9 cellular contexts compared by ENCODE assay signal in the genomic region with DNA sequence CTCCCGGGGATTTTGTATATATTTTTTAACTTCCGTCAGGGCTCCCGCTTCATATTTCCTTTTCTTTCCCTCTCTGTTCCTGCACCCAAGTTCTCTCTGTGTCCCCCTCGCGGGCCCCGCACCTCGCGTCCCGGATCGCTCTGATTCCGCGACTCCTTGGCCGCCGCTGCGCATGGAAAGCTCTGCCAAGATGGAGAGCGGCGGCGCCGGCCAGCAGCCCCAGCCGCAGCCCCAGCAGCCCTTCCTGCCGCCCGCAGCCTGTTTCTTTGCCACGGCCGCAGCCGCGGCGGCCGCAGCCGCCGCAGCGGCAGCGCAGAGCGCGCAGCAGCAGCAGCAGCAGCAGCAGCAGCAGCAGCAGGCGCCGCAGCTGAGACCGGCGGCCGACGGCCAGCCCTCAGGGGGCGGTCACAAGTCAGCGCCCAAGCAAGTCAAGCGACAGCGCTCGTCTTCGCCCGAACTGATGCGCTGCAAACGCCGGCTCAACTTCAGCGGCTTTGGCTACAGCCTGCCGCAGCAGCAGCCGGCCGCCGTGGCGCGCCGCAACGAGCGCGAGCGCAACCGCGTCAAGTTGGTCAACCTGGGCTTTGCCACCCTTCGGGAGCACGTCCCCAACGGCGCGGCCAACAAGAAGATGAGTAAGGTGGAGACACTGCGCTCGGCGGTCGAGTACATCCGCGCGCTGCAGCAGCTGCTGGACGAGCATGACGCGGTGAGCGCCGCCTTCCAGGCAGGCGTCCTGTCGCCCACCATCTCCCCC. TPM values are rescaled to one million over a fixed set of nuclear protein-coding genes. Genes with fewer than 3 reads are reported as not detected.
DNase-seq lines count a peak whose midpoint lies in the region; ATAC-seq, FAIRE-seq and TF ChIP-seq lines count a peak whose summit lies in the region.
"Had no signal": no experiment of that assay in that cellular context is flagged by ENCODE, and none has a peak within 500 bp of the region (broad histone marks: within the 10 kb centered on the region; RNA-seq: fewer than 3 reads in every experiment).

No MANE protein-coding gene starts in this region.

- intact Hi-C loops in activated naive CD4-positive, alpha-beta T cell treated with anti-CD3 and anti-CD28 coated beads for 36 hours (cut with micrococcal nuclease), result loop anchor here (5.0 kb wide), 1 partner anchor 484 kb away; no protein-coding TSS in a partner anchor
- intact Hi-C loops in esophagus squamous epithelium (cut with DNase I) (no loop called here), pancreas (cut with DNase I) (no loop called here), lower leg skin (cut with DNase I; ENCODE audit: low total_unique reads) (loop anchor here (10.0 kb wide), 1 partner anchor 573 kb away; no protein-coding TSS in a partner anchor)

- H3K9me3 Mint-ChIP-seq in activated naive CD4-positive, alpha-beta T cell treated with anti-CD3 and anti-CD28 coated beads for 36 hours, result no peaks in the 10 kb centered on the region
- H3K9me3 Mint-ChIP-seq in H9, result peaks cover 3% of the 10 kb centered on the region in 2 experiments

- ATAC-seq in pancreas, result peak; percentile 32 to 43 (median 37)

- no peaks in the 10 kb centered on the region for H4K20me1 ChIP-seq in H9 (ENCODE audit: control insufficient read depth, insufficient read depth, insufficient read length)

- H3K14ac ChIP-seq in H9 (ENCODE audit: insufficient read depth, low read length), result no peak overlapping the region

- TF ChIP-seq CTCF in H9 (conservative IDR thresholded peaks at IDR 0.05) (no peak; the same call in 2 of the 3 replicates), esophagus squamous epithelium (IDR thresholded peaks at IDR 0.05) (no peak), pancreas (IDR thresholded peaks at IDR 0.05) (no peak), lower leg skin (IDR thresholded peaks at IDR 0.05) (no peak)

- peaks cover 16% of the 10 kb centered on the region for H3K23me2 ChIP-seq in H9 (ENCODE audit: insufficient read length, low read depth, low read length, poor library complexity, severe bottlenecking)

- TF ChIP-seq POLR2A in esophagus squamous epithelium (IDR thresholded peaks at IDR 0.05) (no peak), lower leg skin (IDR thresholded peaks at IDR 0.05) (no peak)

- H3K4ac ChIP-seq in H9 (ENCODE audit: low read depth, low read length), result no peak overlapping the region

- H3T11ph ChIP-seq in H9 (ENCODE audit: low read length), result no peak overlapping the region

- H3K4me1 Mint-ChIP-seq in activated naive CD4-positive, alpha-beta T cell treated with anti-CD3 and anti-CD28 coated beads for 36 hours (ENCODE audit: low read depth), result peaks cover 43% of the 10 kb centered on the region
- H3K4me1 Mint-ChIP-seq in H9, result peaks cover 41 to 64% of the 10 kb centered on the region in 2 experiments

- H3K4me3 Mint-ChIP-seq in activated naive CD4-positive, alpha-beta T cell treated with anti-CD3 and anti-CD28 coated beads for 36 hours, result peak overlapping the region; percentile 66
- H3K4me3 Mint-ChIP-seq in H9, result peak overlapping the region; percentile 66 to 92

- no peak overlapping the region for H3K18ac ChIP-seq in H9 (ENCODE audit: insufficient read length, low read depth, low read length)

- no peak overlapping the region for H3K56ac ChIP-seq in H9 (ENCODE audit: insufficient read length, low read depth, low read length)

- WGBS in H9 (ENCODE audit: extremely low coverage, insufficient read length, low lambda C conversion rate), result no CpG with 5 or more reads among the region's 83 CpGs
- 0 to 8% methylated on average over 19 to 30 of the region's 83 CpGs for WGBS in esophagus squamous epithelium, 2 donors
- 1% methylated on average over 79 to 83 of the region's 83 CpGs for WGBS in pancreas, 2 donors
- 2% methylated on average over 27 to 59 of the region's 83 CpGs for whole genome bisulfite sequencing in lower leg skin, 2 donors

- H3K79me1 ChIP-seq in H9 (ENCODE audit: insufficient read depth, low read depth, low read length, poor library complexity, severe bottlenecking), result no peaks in the 10 kb centered on the region

- H2AK5ac ChIP-seq in H9 (ENCODE audit: insufficient read length, low read length), result no peak overlapping the region

- no peak for DNase-seq in activated naive CD4-positive, alpha-beta T cell treated with anti-CD3 and anti-CD28 coated beads for 36 hours
- DNase-seq in activated naive CD4-positive, alpha-beta T cell (lab: John Stamatoyannopoulos, UW), result no peak
- DNase-seq in H9 (peak; percentile 90), RPMI7951 (ENCODE audit: low read depth) (peak; percentile 8), esophagus squamous epithelium (lab: John Stamatoyannopoulos, UW) (no peak), pancreas (no peak), lower leg skin (ENCODE audit: low spot score in 2 of 2) (no peak), SIG-M5 (lab: John Stamatoyannopoulos, UW) (no peak)

- peaks cover 5% of the 10 kb centered on the region; the same call in 1 of the 2 replicates for H3K4me1 ChIP-seq in H9 (ENCODE audit: insufficient read depth, low read length)
- peaks cover 10 to 34% (median 13%) of the 10 kb centered on the region in 3 donors for H3K4me1 ChIP-seq in esophagus squamous epithelium
- peaks cover 0 to 3% (median 0%) of the 10 kb centered on the region in 3 donors for H3K4me1 ChIP-seq in pancreas

- H2AFZ ChIP-seq in H9 (ENCODE audit: low read length), result no peak overlapping the region

- H2BK15ac ChIP-seq in H9 (ENCODE audit: low read depth, low read length), result no peak overlapping the region

- no peak overlapping the region for H4K91ac ChIP-seq in H9 (ENCODE audit: insufficient read length, low read depth, low read length)

- no peak overlapping the region for H3K27ac ChIP-seq in H9 (ENCODE audit: insufficient read length, low read depth, low read length)
- H3K27ac ChIP-seq in esophagus squamous epithelium, result no peak overlapping the region
- no peak overlapping the region for H3K27ac ChIP-seq in pancreas
- H3K27ac ChIP-seq: epithelial cell of prostate had no signal

- H4K8ac ChIP-seq in H9 (replicated peaks; ENCODE audit: insufficient read length, low read depth, low read length), result no peak overlapping the region

- H3K4me3 ChIP-seq in esophagus squamous epithelium (peak overlapping the region; percentile 16 to 59 (median 30)), pancreas (peak overlapping the region; percentile 0 to 39 (median 13)), lower leg skin (ENCODE audit: low read depth, poor library complexity, severe bottlenecking) (no peak overlapping the region)

- no peak overlapping the region for H2BK120ac ChIP-seq in H9 (ENCODE audit: low read depth, low read length, poor library complexity, severe bottlenecking)

- H3K36me3 ChIP-seq in esophagus squamous epithelium (no peaks in the 10 kb centered on the region), pancreas (no peaks in the 10 kb centered on the region)

- H3K9ac ChIP-seq in H9 (ENCODE audit: extremely low read depth, insufficient read length, low read length), result no peak overlapping the region

- peaks cover 2% of the 10 kb centered on the region for H3K36me3 Mint-ChIP-seq in activated naive CD4-positive, alpha-beta T cell treated with anti-CD3 and anti-CD28 coated beads for 36 hours (ENCODE audit: low read depth)
- peaks cover 0 to 2% (median 1%) of the 10 kb centered on the region in 3 experiments; a peak in 3 of 7 replicates for H3K36me3 Mint-ChIP-seq in H9 (ENCODE audit: insufficient read depth in 1 of 3, low read depth in 3 of 3)

- CTCF ChIA-PET in activated naive CD4-positive, alpha-beta T cell treated with anti-CD3 and anti-CD28 coated beads for 36 hours (lab: Charles Lee), result no interaction called here

- H2BK5ac ChIP-seq in H9 (ENCODE audit: insufficient read length, low read length), result no peak overlapping the region

- H3K27me3 Mint-ChIP-seq in activated naive CD4-positive, alpha-beta T cell treated with anti-CD3 and anti-CD28 coated beads for 36 hours (ENCODE audit: low read depth), result peaks cover 83% of the 10 kb centered on the region
- H3K27me3 Mint-ChIP-seq in H9 (ENCODE audit: low read depth), result peaks cover 99% of the 10 kb centered on the region

- H3K9me3 ChIP-seq in H9 (ENCODE audit: control insufficient read depth, low read depth, low read length) (peaks cover under 1% of the 10 kb centered on the region), esophagus squamous epithelium (peaks cover 0 to 3% (median 1%) of the 10 kb centered on the region in 3 donors), pancreas (no peaks in the 10 kb centered on the region)

- H4K5ac ChIP-seq in H9 (ENCODE audit: insufficient read length, low read depth, low read length), result no peak overlapping the region

- no peak overlapping the region for H2BK12ac ChIP-seq in H9 (ENCODE audit: insufficient read length, low read depth, low read length)

- FAIRE-seq in pancreas (lab: Jason Lieb, UNC), result no peak

- H3K27me3 ChIP-seq in H9 (ENCODE audit: insufficient read depth, low read length), result peaks cover 86% of the 10 kb centered on the region
- H3K27me3 ChIP-seq in esophagus squamous epithelium, result peaks cover 0 to 100% (median 26%) of the 10 kb centered on the region in 4 donors
- H3K27me3 ChIP-seq in pancreas, result peaks cover 0 to 34% (median 11%) of the 10 kb centered on the region in 4 donors

- H3K79me2 ChIP-seq in H9 (ENCODE audit: insufficient read depth, low read length), result no peaks in the 10 kb centered on the region

- no peak overlapping the region for H3K27ac Mint-ChIP-seq in activated naive CD4-positive, alpha-beta T cell treated with anti-CD3 and anti-CD28 coated beads for 36 hours
- no peak overlapping the region for H3K27ac Mint-ChIP-seq in H9

- H2BK20ac ChIP-seq in H9 (ENCODE audit: low read depth, low read length, poor library complexity, severe bottlenecking), result no peak overlapping the region

- H3K4me2 ChIP-seq in H9 (ENCODE audit: insufficient read depth, insufficient read length, low read length), result peak overlapping the region; percentile 56

- no peak overlapping the region for H3K23ac ChIP-seq in H9 (ENCODE audit: insufficient read length, low read depth, low read length)

RNA-seq across cellular contexts. Expression of gene ASCL1, which starts 0.8 kb away (rescaled TPM):
- not detected for total RNA-seq in activated naive CD4-positive, alpha-beta T cell treated with anti-CD3 and anti-CD28 coated beads for 36 hours
- total RNA-seq in H9 (2021), result 0.20 TPM in 1 of 2 replicates, not detected in the other
- total RNA-seq in RPMI7951 (2014; rRNA removed; shearing (Covaris generic)), result not detected in 2 replicates
- not detected for total RNA-seq in esophagus squamous epithelium
- total RNA-seq in pancreas, result under 1 TPM in 4 of 6 donors, not detected in 2; 0.04 to 0.21 (median 0.16) TPM
- polyA plus RNA-seq in pancreas, result under 1 TPM; 0.19 to 0.40 TPM
- total RNA-seq in lower leg skin, result not detected

RNA-seq across cellular contexts. Expression of gene PAH, which starts 41.2 kb away (rescaled TPM):
- not detected for total RNA-seq in activated naive CD4-positive, alpha-beta T cell treated with anti-CD3 and anti-CD28 coated beads for 36 hours
- 6.1 and 8.0 TPM in 2 replicates for total RNA-seq in H9 (2021)
- total RNA-seq in RPMI7951 (2014; rRNA removed; shearing (Covaris generic)), result not detected in 2 replicates
- total RNA-seq in esophagus squamous epithelium, result not detected
- total RNA-seq in pancreas, result 10 to 100 TPM in 4 of 6 donors, 1 to 10 TPM in 2; 5.9 to 27.4 (median 11.5) TPM
- polyA plus RNA-seq in pancreas, result 10 to 100 TPM; 42.0 to 89.3 TPM
- not detected for total RNA-seq in lower leg skin

Comparison
In these comparisons a context has a peak if more than half of its experiments do, and no peak if none do; other contexts are left out.
1. DNase-seq: peak in H9 (single experiment) and RPMI7951 (single experiment); none in activated naive CD4-positive, alpha-beta T cell treated with anti-CD3 and anti-CD28 coated beads for 36 hours (single experiment), activated naive CD4-positive, alpha-beta T cell (0 of 4), esophagus squamous epithelium (single experiment), pancreas (0 of 6), lower leg skin (0 of 2) and SIG-M5 (single experiment).
2. intact Hi-C loops: an anchor here in activated naive CD4-positive, alpha-beta T cell treated with anti-CD3 and anti-CD28 coated beads for 36 hours (5.0 kb wide) and lower leg skin (10.0 kb wide); none called in esophagus squamous epithelium and pancreas.